8 cellular contexts compared by ENCODE assay signal in the genomic region with DNA sequence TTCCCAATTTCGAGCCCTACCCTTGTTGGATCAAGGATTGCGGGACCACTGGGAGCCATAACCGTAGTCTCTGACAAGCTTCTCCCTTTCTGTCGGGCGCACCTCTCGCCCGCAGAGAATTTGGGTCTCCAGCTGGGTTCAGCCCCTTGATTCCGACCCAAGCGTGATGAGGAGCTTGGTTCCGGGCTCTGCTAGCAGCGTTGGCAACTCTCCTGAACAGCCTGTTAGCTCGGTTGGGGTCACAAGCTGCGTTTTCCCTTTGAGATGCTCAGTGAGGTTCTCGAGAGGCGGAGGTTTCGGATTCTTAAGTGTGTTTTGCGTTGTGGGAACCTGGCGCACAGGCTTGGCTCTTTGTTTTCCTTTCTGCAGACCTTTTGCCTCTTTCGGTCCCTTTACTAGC. TPM values are rescaled to one million over a fixed set of nuclear protein-coding genes. Genes with fewer than 3 reads are reported as not detected.
DNase-seq lines count a peak whose midpoint lies in the region; ATAC-seq and TF ChIP-seq lines count a peak whose summit lies in the region.

No MANE protein-coding gene starts in this region.

- no peak for ATAC-seq in stimulated activated naive CD8-positive, alpha-beta T cell treated with anti-CD3 and anti-CD28 coated beads, Interleukin-15, Interleukin-2, amounts not matched to agents 100 U/mL and 50 U/mL, for 24 hours

- H3K27me3 ChIP-seq in Loucy (ENCODE audit: insufficient read depth, low read length, poor library complexity, severe bottlenecking) (no peaks in the 10 kb centered on the region), ascending aorta (no peaks in the 10 kb centered on the region)

- TF ChIP-seq CTCF in Loucy (conservative IDR thresholded peaks at IDR 0.05; ENCODE audit: low read length) = no peak
- TF ChIP-seq CTCF in ascending aorta (IDR thresholded peaks at IDR 0.05) = no peak

- H3F3A ChIP-seq in Loucy (ENCODE audit: low read depth) = no peaks in the 10 kb centered on the region

- H3K27ac ChIP-seq in ascending aorta = peak overlapping the region; percentile 83 to 91

- peaks cover 17% of the 10 kb centered on the region; the same call in 1 of the 2 replicates for H3K36me3 ChIP-seq in Loucy (ENCODE audit: insufficient read depth, low read length)
- peaks cover 27 to 32% of the 10 kb centered on the region in 2 donors for H3K36me3 ChIP-seq in ascending aorta

- peaks cover 28% of the 10 kb centered on the region for H3K79me2 ChIP-seq in Loucy (ENCODE audit: insufficient read depth, low read length)

- DNase-seq in ELR (ENCODE audit: low read depth) (peak; percentile 37), ascending aorta (ENCODE audit: low spot score in 2 of 2) (no peak), iPS-NIHi11 (ENCODE audit: low spot score) (peak; percentile 32), NCI-H146 treated with DMSO at 0.1 percent for 48 hours (lab: John Stamatoyannopoulos, UW; ENCODE audit: unreplicated experiment) (no peak), cortex of kidney (lab: John Stamatoyannopoulos, UW) (no peak)
- peak; percentile 21 for DNase-seq in stimulated activated naive CD8-positive, alpha-beta T cell treated with anti-CD3 and anti-CD28 coated beads, Interleukin-15, Interleukin-2, amounts not matched to agents 100 U/mL and 50 U/mL, for 24 hours
- no peak for DNase-seq in activated CD4-positive, CD25-positive, alpha-beta regulatory T cell (lab: John Stamatoyannopoulos, UW)

- H3K9ac ChIP-seq in Loucy (ENCODE audit: low read depth, low read length, poor library complexity, severe bottlenecking) = peak overlapping the region; percentile 82

- intact Hi-C loops in ascending aorta (cut with DNase I) = loop anchor here (1.0 to 2.0 kb wide), 2 partner anchors 36 to 38 kb away; a partner anchor contains a TSS

- peaks cover 11% of the 10 kb centered on the region for H4K20me1 ChIP-seq in Loucy (ENCODE audit: insufficient read depth, low read length, poor library complexity, severe bottlenecking)

- peak overlapping the region; percentile 95 for H3K4me3 ChIP-seq in Loucy (ENCODE audit: low read length, poor library complexity, severe bottlenecking)
- peak overlapping the region; percentile 81 to 88 for H3K4me3 ChIP-seq in ascending aorta

- peak overlapping the region; percentile 98 for H3K4me2 ChIP-seq in Loucy (ENCODE audit: low read depth, low read length, poor library complexity, severe bottlenecking)

- H3K9me2 ChIP-seq in Loucy (replicated peaks; ENCODE audit: low read depth, low read length) = no peaks in the 10 kb centered on the region

- H3K4me1 ChIP-seq in Loucy (ENCODE audit: insufficient read depth, low read length, poor library complexity, severe bottlenecking) (peaks cover 17% of the 10 kb centered on the region), ascending aorta (peaks cover 0 to 7% of the 10 kb centered on the region in 2 donors)

- H3K9me3 ChIP-seq in Loucy (ENCODE audit: insufficient read depth, low read depth, low read length) = no peaks in the 10 kb centered on the region
- no peaks in the 10 kb centered on the region for H3K9me3 ChIP-seq in ascending aorta

- H2AFZ ChIP-seq in Loucy (ENCODE audit: low read length) = peak overlapping the region; percentile 92

RNA-seq across cellular contexts. Expression of a gene that starts 0.7 kb away (rescaled TPM):
- 11.8 TPM for total RNA-seq in ascending aorta

RNA-seq across cellular contexts. Expression of a gene that starts 37.5 kb away (rescaled TPM):
- not detected for total RNA-seq in ascending aorta

RNA-seq across cellular contexts. Expression of a gene that starts 37.8 kb away (rescaled TPM):
- 40.7 TPM for total RNA-seq in ascending aorta

RNA-seq across cellular contexts. Expression of a gene that starts 48.9 kb away (rescaled TPM):
- total RNA-seq in ascending aorta = 116 TPM

Comparison
In these comparisons a context has a peak if more than half of its experiments do, and no peak if none do; other contexts are left out.
1. DNase-seq: peak in ELR (single experiment), iPS-NIHi11 (single experiment) and stimulated activated naive CD8-positive, alpha-beta T cell treated with anti-CD3 and anti-CD28 coated beads, Interleukin-15, Interleukin-2, amounts not matched to agents 100 U/mL and 50 U/mL, for 24 hours (single experiment); none in ascending aorta (0 of 2), NCI-H146 treated with DMSO at 0.1 percent for 48 hours (single experiment), cortex of kidney (single experiment) and activated CD4-positive, CD25-positive, alpha-beta regulatory T cell (0 of 4).